ENCODE assay signal across 14 cellular contexts in genomic region chr13:77509221-77509620, GRCh38. TPM values are rescaled to one million over a fixed set of nuclear protein-coding genes. Genes with fewer than 3 reads are reported as not detected.
DNase-seq lines count a peak whose midpoint lies in the region; ATAC-seq and TF ChIP-seq lines count a peak whose summit lies in the region.
"Had no signal": no experiment of that assay in that cellular context is flagged by ENCODE, and none has a peak within 500 bp of the region (broad histone marks: within the 10 kb centered on the region; RNA-seq: fewer than 3 reads in every experiment).

No MANE protein-coding gene starts in this region.

- peaks cover 22% of the 10 kb centered on the region for H3K4me1 Mint-ChIP-seq in activated T-helper 1 cell treated with anti-CD3 and anti-CD28 coated beads, Interleukin-12 subunit alpha, Interleukin-12 subunit beta, Interleukin-2, Interleukin-4 antibody, amounts not matched to agents 30 ng/mL and 10 ng/mL and 1 ng/mL, durations not matched to agents 14 hours and 24 hours and 36 hours (ENCODE audit: low read depth)
- peaks cover 3% of the 10 kb centered on the region for H3K4me1 Mint-ChIP-seq in T-helper 17 cell

- H3K4me1 ChIP-seq in BLaER1 (peaks cover 15% of the 10 kb centered on the region), gastroesophageal sphincter (peaks cover 0 to 19% (median 3%) of the 10 kb centered on the region in 3 donors)

- TF ChIP-seq POLR2A in gastroesophageal sphincter (IDR thresholded peaks at IDR 0.05), result no peak

- no peaks in the 10 kb centered on the region for H3K9me3 Mint-ChIP-seq in activated T-helper 1 cell treated with anti-CD3 and anti-CD28 coated beads, Interleukin-12 subunit alpha, Interleukin-12 subunit beta, Interleukin-2, Interleukin-4 antibody, amounts not matched to agents 30 ng/mL and 10 ng/mL and 1 ng/mL, durations not matched to agents 14 hours and 24 hours and 36 hours
- H3K9me3 Mint-ChIP-seq: CD4-positive, alpha-beta memory T cell had no signal

- no peaks in the 10 kb centered on the region for H3K9me3 ChIP-seq in BLaER1
- no peaks in the 10 kb centered on the region for H3K9me3 ChIP-seq in T-helper 17 cell (ENCODE audit: control insufficient read depth, low read length, poor library complexity, severe bottlenecking)
- no peaks in the 10 kb centered on the region for H3K9me3 ChIP-seq in gastroesophageal sphincter

- TF ChIP-seq CTCF in gastroesophageal sphincter (IDR thresholded peaks at IDR 0.05), result no peak

- no peak overlapping the region for H3K27ac Mint-ChIP-seq in activated T-helper 1 cell treated with anti-CD3 and anti-CD28 coated beads, Interleukin-12 subunit alpha, Interleukin-12 subunit beta, Interleukin-2, Interleukin-4 antibody, amounts not matched to agents 30 ng/mL and 10 ng/mL and 1 ng/mL, durations not matched to agents 14 hours and 24 hours and 36 hours
- H3K27ac Mint-ChIP-seq in T-helper 17 cell, result no peak overlapping the region
- H3K27ac Mint-ChIP-seq: CD4-positive, alpha-beta memory T cell had no signal

- no peak for TF ChIP-seq EP300 in gastroesophageal sphincter (IDR thresholded peaks at IDR 0.05)

- no peaks in the 10 kb centered on the region for H3K36me3 ChIP-seq in BLaER1
- no peaks in the 10 kb centered on the region for H3K36me3 ChIP-seq in gastroesophageal sphincter

- H3K9ac ChIP-seq in BLaER1, result no peak overlapping the region

- H3K4me2 ChIP-seq in BLaER1, result peak overlapping the region; percentile 5; the same call in 1 of the 2 replicates

- no peak overlapping the region for H3K4me3 ChIP-seq in BLaER1
- H3K4me3 ChIP-seq in gastroesophageal sphincter, result no peak overlapping the region
- H3K4me3 ChIP-seq: GM12878 had no signal

- no peaks in the 10 kb centered on the region for H3K27me3 ChIP-seq in BLaER1
- H3K27me3 ChIP-seq in gastroesophageal sphincter, result no peaks in the 10 kb centered on the region

- 0 to 4% methylated on average over 2 of the region's 2 CpGs for WGBS in gastroesophageal sphincter (ENCODE audit: low coverage in 1 of 2), 2 donors

- no peak overlapping the region for H3K4me3 Mint-ChIP-seq in activated T-helper 1 cell treated with anti-CD3 and anti-CD28 coated beads, Interleukin-12 subunit alpha, Interleukin-12 subunit beta, Interleukin-2, Interleukin-4 antibody, amounts not matched to agents 30 ng/mL and 10 ng/mL and 1 ng/mL, durations not matched to agents 14 hours and 24 hours and 36 hours
- H3K4me3 Mint-ChIP-seq in T-helper 17 cell, result no peak overlapping the region
- H3K4me3 Mint-ChIP-seq: CD4-positive, alpha-beta memory T cell had no signal

- DNase-seq in KBM-7 (peak; percentile 6), astrocyte of the hippocampus (ENCODE audit: low read depth, low spot score) (peak; percentile 74), kidney tubule cell (ENCODE audit: low spot score) (peak; percentile 96), T-helper 17 cell (no peak)
- DNase-seq in activated T-helper 1 cell treated with anti-CD3 and anti-CD28 coated beads, Interleukin-12 subunit alpha, Interleukin-12 subunit beta, Interleukin-2, Interleukin-4 antibody, amounts not matched to agents 30 ng/mL and 10 ng/mL and 1 ng/mL, durations not matched to agents 14 hours and 24 hours and 36 hours (ENCODE audit: low spot score), result no peak
- DNase-seq: activated CD8-positive, alpha-beta memory T cell treated with anti-CD3 and anti-CD28 coated beads, Interleukin-2, amount 50 U/mL, for 48 hours; CD4-positive, alpha-beta memory T cell; cerebellar nuclear complex; NK-92 treated with Interleukin-12 subunit alpha and Interleukin-12 subunit beta, amount 100 ng/mL, for 24 hours had no signal

- intact Hi-C loops in activated T-helper 1 cell treated with anti-CD3 and anti-CD28 coated beads, Interleukin-12 subunit alpha, Interleukin-12 subunit beta, Interleukin-2, Interleukin-4 antibody, amounts not matched to agents 30 ng/mL and 10 ng/mL and 1 ng/mL, durations not matched to agents 14 hours and 24 hours and 36 hours (cut with micrococcal nuclease), result no loop called here

- no peaks in the 10 kb centered on the region for H3K36me3 Mint-ChIP-seq in activated T-helper 1 cell treated with anti-CD3 and anti-CD28 coated beads, Interleukin-12 subunit alpha, Interleukin-12 subunit beta, Interleukin-2, Interleukin-4 antibody, amounts not matched to agents 30 ng/mL and 10 ng/mL and 1 ng/mL, durations not matched to agents 14 hours and 24 hours and 36 hours (ENCODE audit: low read depth)
- no peaks in the 10 kb centered on the region for H3K36me3 Mint-ChIP-seq in T-helper 17 cell (ENCODE audit: low read depth)
- H3K36me3 Mint-ChIP-seq: CD4-positive, alpha-beta memory T cell had no signal

- no peak overlapping the region for H3K27ac ChIP-seq in BLaER1
- no peak overlapping the region for H3K27ac ChIP-seq in gastroesophageal sphincter
- H3K27ac ChIP-seq: HL-60 had no signal

- in situ Hi-C loops in KBM-7 (cut with MboI; ENCODE audit: low pct_unique_long_range_greater_than_20kb, low sequenced_read_pairs), result no loop called here

- H4K20me1 ChIP-seq in BLaER1, result no peaks in the 10 kb centered on the region

- no peak for ATAC-seq in T-helper 17 cell
- no peak for ATAC-seq in GM21529 (IDR thresholded peaks at IDR 0.05; ENCODE audit: unreplicated experiment)
- ATAC-seq in gastroesophageal sphincter, result no peak
- ATAC-seq: GM12878 had no signal

- no peaks in the 10 kb centered on the region for H3K27me3 Mint-ChIP-seq in activated T-helper 1 cell treated with anti-CD3 and anti-CD28 coated beads, Interleukin-12 subunit alpha, Interleukin-12 subunit beta, Interleukin-2, Interleukin-4 antibody, amounts not matched to agents 30 ng/mL and 10 ng/mL and 1 ng/mL, durations not matched to agents 14 hours and 24 hours and 36 hours (ENCODE audit: insufficient read depth)
- H3K27me3 Mint-ChIP-seq in T-helper 17 cell, result peaks cover 20% of the 10 kb centered on the region

RNA-seq across cellular contexts. Expression of gene SCEL, which starts 26.3 kb away (rescaled TPM):
- not detected in 2 replicates for total RNA-seq in activated T-helper 1 cell treated with anti-CD3 and anti-CD28 coated beads, Interleukin-12 subunit alpha, Interleukin-12 subunit beta, Interleukin-2, Interleukin-4 antibody, amounts not matched to agents 30 ng/mL and 10 ng/mL and 1 ng/mL, durations not matched to agents 14 hours and 24 hours and 36 hours
- total RNA-seq in T-helper 17 cell, result not detected
- total RNA-seq in gastroesophageal sphincter, result 10 to 100 TPM in 1 of 4 donors, 1 to 10 TPM in 1, under 1 TPM in 2; 0.54 to 14.6 (median 1.0) TPM
- total RNA-seq: CD4-positive, alpha-beta memory T cell had no signal

Comparison
In these comparisons a context has a peak if more than half of its experiments do, and no peak if none do; other contexts are left out.
1. DNase-seq: peak in KBM-7 (single experiment), astrocyte of the hippocampus (single experiment) and kidney tubule cell (single experiment); none in activated T-helper 1 cell treated with anti-CD3 and anti-CD28 coated beads, Interleukin-12 subunit alpha, Interleukin-12 subunit beta, Interleukin-2, Interleukin-4 antibody, amounts not matched to agents 30 ng/mL and 10 ng/mL and 1 ng/mL, durations not matched to agents 14 hours and 24 hours and 36 hours (single experiment) and T-helper 17 cell (0 of 3).